12 cellular contexts compared by ENCODE assay signal in the genomic region with DNA sequence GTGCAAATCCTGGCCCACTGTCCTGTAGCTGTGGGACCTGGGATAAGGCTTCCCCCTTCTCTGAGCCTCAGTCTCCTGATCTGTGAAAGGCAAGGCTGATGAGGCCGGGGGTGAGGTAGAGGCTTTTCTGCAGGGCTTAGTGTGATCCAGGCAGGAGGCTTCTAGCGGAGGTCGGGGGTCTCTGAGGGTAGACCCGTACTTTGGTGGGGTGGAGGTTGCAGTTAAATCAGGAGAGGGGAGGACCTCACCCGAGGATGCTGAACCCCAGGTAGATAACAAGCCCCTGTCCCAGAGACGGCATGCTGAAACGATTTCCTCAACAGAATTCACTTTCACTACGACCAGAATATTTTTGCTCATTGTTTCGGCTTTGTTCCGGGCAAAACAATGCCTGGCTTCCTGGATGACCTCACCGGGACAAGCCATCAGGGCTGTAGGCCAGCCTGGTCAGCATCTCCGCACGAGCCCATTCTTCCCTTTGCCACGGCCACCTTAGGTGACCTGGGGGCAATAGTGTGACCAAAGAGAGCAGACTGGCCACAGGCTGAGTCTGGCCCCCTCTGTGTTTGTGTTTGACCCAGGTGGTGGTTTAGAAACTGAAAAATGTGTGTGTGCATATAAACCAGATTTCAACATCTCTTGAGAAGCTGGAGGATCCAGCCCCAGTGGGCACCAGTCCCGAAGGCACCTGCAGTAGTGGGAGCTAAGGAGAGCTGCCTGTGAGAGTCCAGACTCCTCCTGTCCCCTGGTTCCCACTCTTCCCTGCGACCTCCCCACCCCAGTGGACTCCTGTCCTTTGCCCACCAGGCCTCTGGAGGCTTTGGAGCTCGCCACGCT. TPM values are rescaled to one million over a fixed set of nuclear protein-coding genes. Genes with fewer than 3 reads are reported as not detected.
DNase-seq lines count a peak whose midpoint lies in the region; ATAC-seq, FAIRE-seq and TF ChIP-seq lines count a peak whose summit lies in the region.
"Had no signal": no experiment of that assay in that cellular context is flagged by ENCODE, and none has a peak within 500 bp of the region (broad histone marks: within the 10 kb centered on the region; RNA-seq: fewer than 3 reads in every experiment).

No MANE protein-coding gene starts in this region.

- DNase-seq in stimulated activated naive CD8-positive, alpha-beta T cell treated with anti-CD3 and anti-CD28 coated beads, Interleukin-15, amount 100 ng/mL, for 72 hours: no peak
- DNase-seq in astrocyte of the hippocampus (ENCODE audit: low read depth, low spot score) (peak; percentile 67), NCI-H526 (lab: John Stamatoyannopoulos, UW) (no peak), H54 (ENCODE audit: insufficient read length, low spot score) (no peak)
- DNase-seq: NCI-H2171 had no signal

- peaks cover 72% of the 10 kb centered on the region for H3K4me1 Mint-ChIP-seq in stimulated activated naive CD8-positive, alpha-beta T cell treated with anti-CD3 and anti-CD28 coated beads, Interleukin-15, Interleukin-2, amounts not matched to agents 100 ng/mL and 50 ng/mL, for 24 hours (ENCODE audit: low read depth)
- H3K4me1 Mint-ChIP-seq in stimulated activated naive CD8-positive, alpha-beta T cell treated with anti-CD3 and anti-CD28 coated beads, Interleukin-15, amount 100 ng/mL, for 72 hours: peaks cover 82% of the 10 kb centered on the region

- H3K9me3 ChIP-seq in mesodermal cell (ENCODE audit: control insufficient read depth, low read length): no peaks in the 10 kb centered on the region
- H3K9me3 ChIP-seq: tibial nerve had no signal

- H3K4me3 ChIP-seq in mesodermal cell (ENCODE audit: extremely low read depth, insufficient read depth, low read length, poor library complexity, severe bottlenecking): no peak overlapping the region
- H3K4me3 ChIP-seq: tibial nerve had no signal

- peaks cover 67% of the 10 kb centered on the region for H3K4me1 ChIP-seq in mesodermal cell (ENCODE audit: control insufficient read depth, insufficient read depth, low read length, poor library complexity, severe bottlenecking)

- H3K36me3 Mint-ChIP-seq in stimulated activated naive CD8-positive, alpha-beta T cell treated with anti-CD3 and anti-CD28 coated beads, Interleukin-15, Interleukin-2, amounts not matched to agents 100 ng/mL and 50 ng/mL, for 24 hours (ENCODE audit: low read depth): peaks cover 13% of the 10 kb centered on the region

- ATAC-seq in stimulated activated naive CD8-positive, alpha-beta T cell treated with anti-CD3 and anti-CD28 coated beads, Interleukin-15, amount 100 ng/mL, for 72 hours: no peak
- ATAC-seq in HG03196 (IDR thresholded peaks at IDR 0.05; ENCODE audit: unreplicated experiment) (no peak), HG02870 (IDR thresholded peaks at IDR 0.05; ENCODE audit: unreplicated experiment) (no peak)

- H3K36me3 ChIP-seq in mesodermal cell (ENCODE audit: control insufficient read depth, insufficient read depth, low read length): peaks cover 7% of the 10 kb centered on the region
- H3K36me3 ChIP-seq: tibial nerve had no signal

- no peaks in the 10 kb centered on the region for H3K9me3 Mint-ChIP-seq in stimulated activated naive CD8-positive, alpha-beta T cell treated with anti-CD3 and anti-CD28 coated beads, Interleukin-15, Interleukin-2, amounts not matched to agents 100 ng/mL and 50 ng/mL, for 24 hours
- no peaks in the 10 kb centered on the region for H3K9me3 Mint-ChIP-seq in stimulated activated naive CD8-positive, alpha-beta T cell treated with anti-CD3 and anti-CD28 coated beads, Interleukin-15, amount 100 ng/mL, for 72 hours

- no peak for TF ChIP-seq POLR2A in H54 (IDR thresholded peaks at IDR 0.05; ENCODE audit: low read depth, low read length)

- H3K4me3 Mint-ChIP-seq in stimulated activated naive CD8-positive, alpha-beta T cell treated with anti-CD3 and anti-CD28 coated beads, Interleukin-15, Interleukin-2, amounts not matched to agents 100 ng/mL and 50 ng/mL, for 24 hours: no peak overlapping the region
- H3K4me3 Mint-ChIP-seq in stimulated activated naive CD8-positive, alpha-beta T cell treated with anti-CD3 and anti-CD28 coated beads, Interleukin-15, amount 100 ng/mL, for 72 hours: no peak overlapping the region

- 87 to 88% methylated on average over 15 of the region's 18 CpGs for WGBS in mesodermal cell (ENCODE audit: insufficient coverage in 2 of 2), 2 experiments

- H3K27ac Mint-ChIP-seq in stimulated activated naive CD8-positive, alpha-beta T cell treated with anti-CD3 and anti-CD28 coated beads, Interleukin-15, Interleukin-2, amounts not matched to agents 100 ng/mL and 50 ng/mL, for 24 hours: peak overlapping the region; percentile 93
- H3K27ac Mint-ChIP-seq in stimulated activated naive CD8-positive, alpha-beta T cell treated with anti-CD3 and anti-CD28 coated beads, Interleukin-15, amount 100 ng/mL, for 72 hours: no peak overlapping the region

- H3K27ac ChIP-seq in mesodermal cell (ENCODE audit: low read depth, low read length, severe bottlenecking): peak overlapping the region; percentile 53

- no peak for FAIRE-seq in H54 (lab: Jason Lieb, UNC)
- FAIRE-seq: GM19239, TTC549 had no signal

- no peaks in the 10 kb centered on the region for H3K27me3 Mint-ChIP-seq in stimulated activated naive CD8-positive, alpha-beta T cell treated with anti-CD3 and anti-CD28 coated beads, Interleukin-15, Interleukin-2, amounts not matched to agents 100 ng/mL and 50 ng/mL, for 24 hours
- no peaks in the 10 kb centered on the region for H3K27me3 Mint-ChIP-seq in stimulated activated naive CD8-positive, alpha-beta T cell treated with anti-CD3 and anti-CD28 coated beads, Interleukin-15, amount 100 ng/mL, for 72 hours

RNA-seq across cellular contexts. Expression of a gene that starts 33.0 kb away (rescaled TPM):
- polyA plus RNA-seq in mesodermal cell (2013, experiment 1 of 2): 40.6 TPM
- 33.7 TPM for polyA plus RNA-seq in mesodermal cell (2013, experiment 2 of 2)
